1 cellular context compared by ENCODE assay signal in the genomic region with DNA sequence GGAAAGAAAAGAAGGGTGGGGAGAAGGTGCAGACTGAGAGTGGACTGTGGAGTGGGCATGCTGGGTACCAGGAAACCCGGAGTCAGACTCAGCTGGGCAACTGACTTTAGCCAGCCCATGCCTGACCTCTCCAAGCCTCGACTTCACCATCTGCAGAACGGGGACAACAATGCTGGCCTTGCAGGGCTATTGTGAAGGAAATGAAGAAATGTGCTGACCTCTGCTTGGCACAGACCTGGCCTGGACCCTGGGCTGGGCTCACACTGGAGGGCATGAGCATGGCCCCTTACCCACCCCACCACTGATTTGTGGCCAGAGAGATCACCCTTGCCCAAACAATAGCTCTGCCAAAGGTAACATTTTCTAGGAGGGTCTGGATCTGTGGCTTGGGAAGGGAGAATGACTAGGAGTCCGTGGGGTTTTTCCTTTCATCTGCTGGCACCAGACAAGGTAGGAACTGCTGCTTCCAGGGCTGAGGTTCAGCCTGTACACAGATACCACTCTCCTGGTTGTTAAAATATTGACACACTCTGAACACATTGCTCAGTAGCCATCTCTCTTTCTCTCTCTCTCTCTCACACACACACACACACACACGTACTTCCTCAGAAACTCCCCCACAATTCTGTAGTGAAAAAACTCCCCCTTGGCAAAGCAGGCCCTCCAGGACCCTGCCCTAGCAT.
TF ChIP-seq lines count a peak whose summit lies in the region.

No MANE protein-coding gene starts in this region.

TF ChIP-seq in endothelial cell of umbilical vein, 7 proteins besides CTCF, POLR2A, EP300 and RAD21:
- TF ChIP-seq, protein P1, sequence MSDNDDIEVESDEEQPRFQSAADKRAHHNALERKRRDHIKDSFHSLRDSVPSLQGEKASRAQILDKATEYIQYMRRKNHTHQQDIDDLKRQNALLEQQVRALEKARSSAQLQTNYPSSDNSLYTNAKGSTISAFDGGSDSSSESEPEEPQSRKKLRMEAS (IDR thresholded peaks at IDR 0.05; ENCODE audit: insufficient read depth, insufficient read length) = no peak
- no peak for TF ChIP-seq EZH2 (IDR thresholded peaks at IDR 0.05; ENCODE audit: borderline replicate concordance, low read depth, low read length, severe bottlenecking)
- TF ChIP-seq FOS (IDR thresholded peaks at IDR 0.05; ENCODE audit: borderline replicate concordance, insufficient read depth, low read length) = no peak
- TF ChIP-seq GATA2 (IDR thresholded peaks at IDR 0.05; ENCODE audit: insufficient read depth, insufficient read length, low read depth, low read length) = no peak
- TF ChIP-seq POLR2AphosphoS5 (IDR thresholded peaks at IDR 0.05; ENCODE audit: insufficient read depth, low read depth, low read length) = no peak
- no peak for TF ChIP-seq JUN (IDR thresholded peaks at IDR 0.05; ENCODE audit: borderline replicate concordance, insufficient read depth, insufficient read length, low read depth)
- TF ChIP-seq MYC (IDR thresholded peaks at IDR 0.05; ENCODE audit: low read depth, low read length) = no peak
